18 cellular contexts compared by ENCODE assay signal in the genomic region with DNA sequence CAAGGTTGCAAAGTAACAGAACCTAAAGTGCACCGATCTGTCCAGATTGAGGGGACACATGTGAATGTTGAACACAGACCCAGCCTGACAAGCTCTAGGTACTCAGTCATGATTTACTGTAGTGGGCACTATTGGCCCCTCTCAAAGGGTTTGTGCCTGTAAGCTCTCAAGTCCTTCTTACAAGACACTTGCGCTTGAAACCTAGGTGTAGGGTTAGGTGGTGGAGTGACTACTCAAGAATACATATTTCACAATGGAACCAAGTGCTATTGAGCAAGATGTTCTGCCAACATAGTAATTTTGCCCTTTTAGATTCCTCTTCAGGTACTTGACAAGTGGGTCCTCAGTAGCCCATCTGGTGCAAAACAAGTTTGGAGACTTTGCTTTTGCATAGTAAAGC.
"Had no signal": no experiment of that assay in that cellular context is flagged by ENCODE, and none has a peak within 500 bp of the region (broad histone marks: within the 10 kb centered on the region; RNA-seq: fewer than 3 reads in every experiment).

No MANE protein-coding gene starts in this region.

- H3K27ac ChIP-seq: pancreas, thoracic aorta, uterus had no signal

- H3K27me3 ChIP-seq: pancreas, uterus had no signal

- H3K4me1 ChIP-seq: uterus had no signal

- H3K27ac Mint-ChIP-seq: activated CD4-positive, alpha-beta T cell treated with anti-CD3 and anti-CD28 coated beads, Interleukin-2, amount 10 ng/mL, durations not matched to agents 7 days and 5 days; activated naive CD8-positive, alpha-beta T cell treated with anti-CD3 and anti-CD28 coated beads, Interleukin-2, amount 10 ng/mL, durations not matched to agents 7 days and 5 days; stimulated activated effector memory CD8-positive, alpha-beta T cell treated with anti-CD3 and anti-CD28 coated beads, Interleukin-12 subunit alpha, Interleukin-12 subunit beta, amount 100 ng/mL, for 72 hours had no signal

- H3K4me3 Mint-ChIP-seq: activated CD4-positive, alpha-beta T cell treated with anti-CD3 and anti-CD28 coated beads, Interleukin-2, amount 10 ng/mL, durations not matched to agents 7 days and 5 days; activated naive CD8-positive, alpha-beta T cell treated with anti-CD3 and anti-CD28 coated beads, Interleukin-2, amount 10 ng/mL, durations not matched to agents 7 days and 5 days; neural crest cell; stimulated activated effector memory CD8-positive, alpha-beta T cell treated with anti-CD3 and anti-CD28 coated beads, Interleukin-12 subunit alpha, Interleukin-12 subunit beta, amount 100 ng/mL, for 72 hours had no signal

- H3K27me3 Mint-ChIP-seq: activated CD4-positive, alpha-beta T cell treated with anti-CD3 and anti-CD28 coated beads, Interleukin-2, amount 10 ng/mL, durations not matched to agents 7 days and 5 days; activated naive CD8-positive, alpha-beta T cell treated with anti-CD3 and anti-CD28 coated beads, Interleukin-2, amount 10 ng/mL, durations not matched to agents 7 days and 5 days had no signal

- DNase-seq: activated CD4-positive, alpha-beta T cell treated with anti-CD3 and anti-CD28 coated beads, Interleukin-2, amount 10 ng/mL, durations not matched to agents 7 days and 5 days; activated CD8-positive, alpha-beta memory T cell treated with anti-CD3 and anti-CD28 coated beads, Interleukin-2, amount 50 U/mL, for 48 hours; activated naive CD4-positive, alpha-beta T cell; activated naive CD8-positive, alpha-beta T cell treated with anti-CD3 and anti-CD28 coated beads, Interleukin-2, amount 10 ng/mL, durations not matched to agents 7 days and 5 days; aorta; cortex of kidney; effector CD8-positive, alpha-beta T cell; foreskin melanocyte; head of caudate nucleus; kidney glomerular epithelial cell; midbrain; pancreas; stimulated activated CD4-positive, alpha-beta T cell treated with anti-CD3 and anti-CD28 coated beads, Interleukin-12 subunit alpha, Interleukin-12 subunit beta, amount 100 ng/mL, for 4 hours; stimulated activated CD4-positive, alpha-beta T cell treated with anti-CD3 and anti-CD28 coated beads, Interleukin-2, amount 100 ng/mL, for 24 hours; uterus had no signal

- H3K36me3 ChIP-seq: pancreas, thoracic aorta, uterus had no signal

- H3K9me3 ChIP-seq: pancreas, thoracic aorta, uterus had no signal

- ATAC-seq: pancreas; stimulated activated effector memory CD8-positive, alpha-beta T cell treated with anti-CD3 and anti-CD28 coated beads, Interleukin-12 subunit alpha, Interleukin-12 subunit beta, amount 100 ng/mL, for 72 hours had no signal

- H3K9me3 Mint-ChIP-seq: activated CD4-positive, alpha-beta T cell treated with anti-CD3 and anti-CD28 coated beads, Interleukin-2, amount 10 ng/mL, durations not matched to agents 7 days and 5 days; activated naive CD8-positive, alpha-beta T cell treated with anti-CD3 and anti-CD28 coated beads, Interleukin-2, amount 10 ng/mL, durations not matched to agents 7 days and 5 days; neural crest cell; stimulated activated effector memory CD8-positive, alpha-beta T cell treated with anti-CD3 and anti-CD28 coated beads, Interleukin-12 subunit alpha, Interleukin-12 subunit beta, amount 100 ng/mL, for 72 hours had no signal

- H3K4me3 ChIP-seq: pancreas, thoracic aorta, uterus had no signal

- H3K4me1 Mint-ChIP-seq: neural crest cell had no signal
